In the genomic region with DNA sequence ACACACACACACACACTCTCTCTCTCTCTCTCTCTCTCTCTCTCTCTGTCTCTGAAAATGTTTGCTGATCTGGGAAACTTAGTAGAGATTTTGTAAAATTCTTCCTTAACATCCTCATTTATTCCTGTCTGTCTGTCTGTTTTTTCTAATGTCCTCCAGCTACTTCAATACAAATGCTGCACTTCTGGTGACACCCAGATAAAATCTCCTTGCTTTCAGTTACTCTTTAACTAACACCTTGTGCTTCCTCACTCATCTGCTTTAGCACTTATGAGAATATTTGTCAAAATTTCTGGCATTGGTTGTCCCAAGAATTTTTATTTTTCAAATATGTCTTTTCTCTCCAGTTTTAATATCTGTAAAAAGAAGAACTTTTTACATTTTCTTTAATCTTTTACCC, we compare ENCODE assay signal across 29 cellular contexts. TPM values are rescaled to one million over a fixed set of nuclear protein-coding genes. Genes with fewer than 3 reads are reported as not detected.
DNase-seq lines count a peak whose midpoint lies in the region; ATAC-seq, FAIRE-seq and TF ChIP-seq lines count a peak whose summit lies in the region.
"Had no signal": no experiment of that assay in that cellular context is flagged by ENCODE, and none has a peak within 500 bp of the region (broad histone marks: within the 10 kb centered on the region; RNA-seq: fewer than 3 reads in every experiment).

No MANE protein-coding gene starts in this region.

- CTCF ChIA-PET in Calu3 (lab: Charles Lee) = interaction anchor here (0.6 to 2.9 kb wide), 6 partner anchors 10 to 552 kb away, joined by 3 to 25 read pairs (median 4); partner anchors contain the start of gene ARRDC3

- no peak for ATAC-seq in central memory CD8-positive, alpha-beta T cell (replicated peaks; ENCODE audit: extremely low read depth, poor library complexity, severe bottlenecking)
- ATAC-seq in natural killer cell = no peak
- ATAC-seq: CD8-positive, alpha-beta T cell; GM12878; Right ventricle myocardium inferior; SK-N-SH treated with all-trans-retinoic acid at 6 μM for 48 hours; T-cell had no signal

- BruUV-seq in Calu3 (replicated peaks; lab: Mats Ljungman, UMichigan) = no TSS peak

- H3K4me1 Mint-ChIP-seq in Calu3 (ENCODE audit: low read depth, unreplicated experiment) (peaks cover 31% of the 10 kb centered on the region), natural killer cell (peaks cover 26 to 29% of the 10 kb centered on the region in 2 donors)
- H3K4me1 Mint-ChIP-seq in central memory CD8-positive, alpha-beta T cell = peaks cover 17% of the 10 kb centered on the region
- H3K4me1 Mint-ChIP-seq: B cell had no signal

- TF ChIP-seq CTCF in Calu3 (IDR thresholded peaks at IDR 0.05; ENCODE audit: unreplicated experiment) (no peak), natural killer cell (IDR thresholded peaks at IDR 0.05) (no peak)

- H3K9me3 Mint-ChIP-seq in Calu3 (ENCODE audit: low read depth, unreplicated experiment) (peaks cover 2% of the 10 kb centered on the region), natural killer cell (peaks cover 0 to 3% of the 10 kb centered on the region in 2 donors)
- H3K9me3 Mint-ChIP-seq in central memory CD8-positive, alpha-beta T cell = no peaks in the 10 kb centered on the region
- H3K9me3 Mint-ChIP-seq: CD8-positive, alpha-beta T cell; T-cell had no signal

- DNase-seq in Calu3 (no peak), natural killer cell (no peak), DMS79 treated with DMSO at 0.1 percent for 48 hours (lab: John Stamatoyannopoulos, UW) (no peak), KBM-7 (no peak), GDM1 (lab: John Stamatoyannopoulos, UW) (no peak)
- no peak for DNase-seq in central memory CD8-positive, alpha-beta T cell (ENCODE audit: low spot score in 2 of 2)
- no peak for DNase-seq in stimulated activated CD4-positive, alpha-beta T cell treated with anti-CD3 and anti-CD28 coated beads, Interleukin-2, amount 100 ng/mL, for 48 hours
- DNase-seq: 8988T; Caco-2; CD8-positive, alpha-beta T cell; KG1; MG63; NCI-H1105 treated with DMSO at 0.1 percent for 48 hours; NCI-H146; NCI-H1930; NCI-H2107; NCI-H446; NCI-H524 treated with DMSO at 0.1 percent for 48 hours; NCI-H774; NK-92 treated with Interleukin-12 subunit alpha and Interleukin-12 subunit beta, amount 100 ng/mL, for 24 hours; SJCRH30; T-cell had no signal

- H3K27ac Mint-ChIP-seq in Calu3 (ENCODE audit: unreplicated experiment) (peak overlapping the region; percentile 4), natural killer cell (peak overlapping the region; percentile 2 to 16)
- H3K27ac Mint-ChIP-seq in central memory CD8-positive, alpha-beta T cell (ENCODE audit: low read depth) = peak overlapping the region; percentile 27
- H3K27ac Mint-ChIP-seq: B cell; CD8-positive, alpha-beta T cell; T-cell had no signal

- in situ Hi-C loops in KBM-7 (cut with MboI; ENCODE audit: low pct_unique_long_range_greater_than_20kb, low sequenced_read_pairs) = loop anchor here (25.0 kb wide), 1 partner anchor 556 kb away; no protein-coding TSS in a partner anchor

- intact Hi-C loops in Calu3 (cut with micrococcal nuclease; ENCODE audit: unreplicated experiment) (loop anchor here (2.0 to 10.0 kb wide), 4 partner anchors 483 to 711 kb away; no protein-coding TSS in a partner anchor), natural killer cell (cut with micrococcal nuclease) (loop anchor here (2.0 kb wide), 2 partner anchors 33 to 551 kb away; no protein-coding TSS in a partner anchor)

- H3K27me3 Mint-ChIP-seq in Calu3 (ENCODE audit: unreplicated experiment) = no peaks in the 10 kb centered on the region
- H3K27me3 Mint-ChIP-seq in central memory CD8-positive, alpha-beta T cell = no peaks in the 10 kb centered on the region
- H3K27me3 Mint-ChIP-seq in natural killer cell (ENCODE audit: low read depth in 2 of 2) = no peaks in the 10 kb centered on the region
- H3K27me3 Mint-ChIP-seq: B cell, T-cell had no signal

- peak; percentile 59 for FAIRE-seq in A204.1 (lab: Jason Lieb, UNC)
- FAIRE-seq: GM12878, H54, HTR-8/SVneo had no signal

- H3K36me3 Mint-ChIP-seq in Calu3 (ENCODE audit: insufficient read depth, unreplicated experiment) (no peaks in the 10 kb centered on the region), natural killer cell (no peaks in the 10 kb centered on the region)
- H3K36me3 Mint-ChIP-seq in central memory CD8-positive, alpha-beta T cell (ENCODE audit: insufficient read depth) = no peaks in the 10 kb centered on the region
- H3K36me3 Mint-ChIP-seq: CD8-positive, alpha-beta T cell; T-cell had no signal

- H3K4me3 Mint-ChIP-seq in Calu3 (ENCODE audit: low read depth, unreplicated experiment) (no peak overlapping the region), natural killer cell (peak overlapping the region; percentile 10)
- no peak overlapping the region for H3K4me3 Mint-ChIP-seq in central memory CD8-positive, alpha-beta T cell
- H3K4me3 Mint-ChIP-seq: B cell; CD8-positive, alpha-beta T cell; T-cell had no signal

RNA-seq across cellular contexts. Expression of gene ARRDC3, which starts 35.0 kb away (rescaled TPM):
- total RNA-seq in Calu3 (2022) (32.9 and 33.4 TPM in 2 replicates), natural killer cell (100 to 1,000 TPM; 117 to 375 (median 133) TPM)
